Comparison of ENCODE assay signal across 8 cellular contexts in the genomic region with DNA sequence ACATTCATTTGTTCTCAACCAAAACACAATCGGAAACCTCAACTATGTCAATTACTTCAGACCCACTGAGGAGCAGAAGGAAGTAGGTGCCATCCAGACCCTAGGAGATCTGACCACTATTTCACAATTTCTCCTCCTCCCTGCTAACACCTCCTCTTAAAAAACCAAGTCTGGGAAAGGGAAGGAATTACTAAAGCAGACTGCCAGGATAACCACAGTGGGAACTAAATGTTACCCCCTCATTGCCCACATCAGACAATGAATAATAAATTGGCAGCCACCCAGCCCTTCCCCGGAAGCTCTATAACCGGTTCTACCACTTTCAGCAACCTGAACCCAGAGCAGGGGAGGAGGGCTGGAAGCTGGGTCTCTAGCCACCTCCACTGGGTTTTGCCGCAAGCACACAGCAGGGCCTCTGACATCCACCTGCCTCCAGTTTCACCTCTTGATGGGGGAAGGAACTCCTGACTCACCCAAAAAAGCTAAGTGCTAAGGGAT. TPM values are rescaled to one million over a fixed set of nuclear protein-coding genes. Genes with fewer than 3 reads are reported as not detected.
DNase-seq lines count a peak whose midpoint lies in the region; ATAC-seq and TF ChIP-seq lines count a peak whose summit lies in the region.

No MANE protein-coding gene starts in this region.

- peak overlapping the region; percentile 37 for H3K27ac Mint-ChIP-seq in activated naive CD8-positive, alpha-beta T cell treated with anti-CD3 and anti-CD28 coated beads, Interleukin-2, amount 50 U/mL, for 24 hours
- peak overlapping the region; percentile 38 for H3K27ac Mint-ChIP-seq in memory B cell

- peak overlapping the region; percentile 29 for H3K4me3 Mint-ChIP-seq in activated naive CD8-positive, alpha-beta T cell treated with anti-CD3 and anti-CD28 coated beads, Interleukin-2, amount 50 U/mL, for 24 hours
- no peak overlapping the region for H3K4me3 Mint-ChIP-seq in memory B cell

- DNase-seq in activated CD4-positive, CD25-positive, alpha-beta regulatory T cell treated with anti-CD3 and anti-CD28 coated beads, Interleukin-2, amount 50 U/mL, for 72 hours = no peak
- DNase-seq in SIG-M5 (lab: John Stamatoyannopoulos, UW) (peak; percentile 8), memory B cell (ENCODE audit: low spot score in 2 of 2) (no peak), stomach (peak; percentile 88)
- DNase-seq in activated naive CD8-positive, alpha-beta T cell treated with anti-CD3 and anti-CD28 coated beads, Interleukin-2, amount 50 U/mL, for 24 hours = peak; percentile 69

- H3K27ac ChIP-seq in stomach = peak overlapping the region; percentile 71 to 92 (median 81)

- TF ChIP-seq POLR2A in stomach (IDR thresholded peaks at IDR 0.05) = no peak

- no peak for TF ChIP-seq EP300 in stomach (IDR thresholded peaks at IDR 0.05)

- intact Hi-C loops in stomach (cut with DNase I; ENCODE audit: low total_unique reads) = no loop called here

- H3K9me3 Mint-ChIP-seq in activated naive CD8-positive, alpha-beta T cell treated with anti-CD3 and anti-CD28 coated beads, Interleukin-2, amount 50 U/mL, for 24 hours = no peaks in the 10 kb centered on the region
- no peaks in the 10 kb centered on the region for H3K9me3 Mint-ChIP-seq in memory B cell

- peak; percentile 85 to 86 for ATAC-seq in activated CD4-positive, CD25-positive, alpha-beta regulatory T cell treated with anti-CD3 and anti-CD28 coated beads, Interleukin-2, amount 50 U/mL, for 24 hours
- peak; percentile 96 for ATAC-seq in activated naive CD8-positive, alpha-beta T cell treated with anti-CD3 and anti-CD28 coated beads, Interleukin-2, amount 50 U/mL, for 24 hours
- ATAC-seq in memory B cell (ENCODE audit: low read depth) (no peak), GM21423 (IDR thresholded peaks at IDR 0.05; ENCODE audit: unreplicated experiment) (no peak), GM18861 (IDR thresholded peaks at IDR 0.05; ENCODE audit: unreplicated experiment) (no peak)

- H3K36me3 Mint-ChIP-seq in activated naive CD8-positive, alpha-beta T cell treated with anti-CD3 and anti-CD28 coated beads, Interleukin-2, amount 50 U/mL, for 24 hours (ENCODE audit: low read depth) = peaks cover 4% of the 10 kb centered on the region
- peaks cover 1% of the 10 kb centered on the region for H3K36me3 Mint-ChIP-seq in memory B cell

- no peak overlapping the region for H3K4me3 ChIP-seq in stomach

- no peaks in the 10 kb centered on the region for H3K27me3 ChIP-seq in stomach

- no peaks in the 10 kb centered on the region for H3K9me3 ChIP-seq in stomach

- no peaks in the 10 kb centered on the region for H3K27me3 Mint-ChIP-seq in activated naive CD8-positive, alpha-beta T cell treated with anti-CD3 and anti-CD28 coated beads, Interleukin-2, amount 50 U/mL, for 24 hours
- no peaks in the 10 kb centered on the region for H3K27me3 Mint-ChIP-seq in memory B cell

- no peak for TF ChIP-seq CTCF in stomach (IDR thresholded peaks at IDR 0.05)

- 7 to 18% (median 16%) methylated on average over 4 of the region's 4 CpGs for WGBS in stomach, 5 donors

- H3K4me1 Mint-ChIP-seq in activated naive CD8-positive, alpha-beta T cell treated with anti-CD3 and anti-CD28 coated beads, Interleukin-2, amount 50 U/mL, for 24 hours = peaks cover 37% of the 10 kb centered on the region
- H3K4me1 Mint-ChIP-seq in memory B cell = peaks cover 7% of the 10 kb centered on the region

- peaks cover 0 to 20% (median 13%) of the 10 kb centered on the region in 4 donors for H3K36me3 ChIP-seq in stomach

- H3K4me1 ChIP-seq in stomach = peaks cover 31 to 72% (median 61%) of the 10 kb centered on the region in 4 donors

RNA-seq across cellular contexts. Expression of a gene that starts 17.6 kb away (rescaled TPM):
- 10 to 100 TPM in 1 of 5 donors, not detected in 4; 39.3 TPM for total RNA-seq in stomach
- polyA plus RNA-seq in stomach = 1 to 10 TPM in 1 of 3 donors, under 1 TPM in 2; 0.25 to 4.5 (median 0.31) TPM

RNA-seq across cellular contexts. Expression of a gene that starts 19.5 kb away (rescaled TPM):
- 10 to 100 TPM; 10.3 to 29.2 (median 18.7) TPM for total RNA-seq in stomach
- polyA plus RNA-seq in stomach = 10 to 100 TPM; 14.4 to 31.0 (median 28.3) TPM

RNA-seq across cellular contexts. Expression of a gene that starts 19.9 kb away (rescaled TPM):
- total RNA-seq in stomach = 10 to 100 TPM; 11.0 to 64.2 (median 22.9) TPM
- polyA plus RNA-seq in stomach = 10 to 100 TPM; 33.6 to 66.7 (median 53.9) TPM

RNA-seq across cellular contexts. Expression of a gene that starts 23.5 kb away (rescaled TPM):
- total RNA-seq in stomach = 10 to 100 TPM in 2 of 5 donors, 1 to 10 TPM in 1, not detected in 2; 1.3 to 13.6 (median 11.7) TPM
- 10 to 100 TPM; 21.4 to 37.4 (median 29.3) TPM for polyA plus RNA-seq in stomach

RNA-seq across cellular contexts. Expression of a gene that starts 32.3 kb away (rescaled TPM):
- total RNA-seq in stomach = 10 to 100 TPM in 4 of 5 donors, not detected in 1; 25.2 to 63.8 (median 48.2) TPM
- 10 to 100 TPM; 12.6 to 21.2 (median 15.0) TPM for polyA plus RNA-seq in stomach

Comparison
In these comparisons a context has a peak if more than half of its experiments do, and no peak if none do; other contexts are left out.
1. ATAC-seq: peak in activated CD4-positive, CD25-positive, alpha-beta regulatory T cell treated with anti-CD3 and anti-CD28 coated beads, Interleukin-2, amount 50 U/mL, for 24 hours (2 of 2) and activated naive CD8-positive, alpha-beta T cell treated with anti-CD3 and anti-CD28 coated beads, Interleukin-2, amount 50 U/mL, for 24 hours (single experiment); none in memory B cell (single experiment), GM21423 (single experiment) and GM18861 (single experiment).
2. DNase-seq: peak in SIG-M5 (single experiment), activated naive CD8-positive, alpha-beta T cell treated with anti-CD3 and anti-CD28 coated beads, Interleukin-2, amount 50 U/mL, for 24 hours (single experiment) and stomach (single experiment); none in activated CD4-positive, CD25-positive, alpha-beta regulatory T cell treated with anti-CD3 and anti-CD28 coated beads, Interleukin-2, amount 50 U/mL, for 72 hours (single experiment) and memory B cell (0 of 2).